ENCODE assay signal across 7 cellular contexts in the genomic region with DNA sequence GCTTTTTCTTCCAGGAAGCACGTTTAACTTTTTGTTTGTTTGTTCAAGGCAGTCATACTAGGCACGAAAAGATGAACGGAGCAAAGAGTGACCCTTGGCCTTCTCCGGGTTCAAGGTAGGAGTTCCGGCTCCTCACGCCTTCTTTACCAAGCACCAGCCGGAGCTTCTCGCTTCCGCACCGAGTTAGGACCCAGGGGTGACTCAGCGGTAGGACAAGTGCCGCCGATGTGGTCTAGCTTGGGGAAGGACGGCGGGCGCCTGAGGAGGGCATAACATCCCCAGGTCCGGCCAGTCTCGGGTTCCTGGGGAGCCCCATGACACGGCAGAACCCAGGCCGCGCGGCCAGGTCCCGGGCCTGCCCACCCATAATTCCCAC. TPM values are rescaled to one million over a fixed set of nuclear protein-coding genes. Genes with fewer than 3 reads are reported as not detected.
A peak's percentile ranks its signal among the peaks of the same experiment; 100 is the strongest.
DNase-seq lines count a peak whose midpoint lies in the region; ATAC-seq, FAIRE-seq and TF ChIP-seq lines count a peak whose summit lies in the region.

No MANE protein-coding gene starts in this region.

- H2AFZ ChIP-seq in neural cell (ENCODE audit: low read depth, low read length): peak overlapping the region; percentile 22

- H3K27ac Mint-ChIP-seq in HFFc6: peak overlapping the region; percentile 98
- H3K27ac Mint-ChIP-seq in activated CD4-positive, alpha-beta memory T cell treated with anti-CD3 and anti-CD28 coated beads, Interleukin-2, amount 10 ng/mL, durations not matched to agents 7 days and 5 days: peak overlapping the region; percentile 99

- H3K9me3 ChIP-seq in neural cell (ENCODE audit: low read length): no peaks in the 10 kb centered on the region
- no peaks in the 10 kb centered on the region for H3K9me3 ChIP-seq in transverse colon

- intact Hi-C loops in transverse colon (cut with DNase I; ENCODE audit: low total_unique reads): no loop called here

- no peaks in the 10 kb centered on the region for H4K20me1 ChIP-seq in neural cell (ENCODE audit: insufficient read depth)

- CTCF ChIA-PET in activated CD4-positive, alpha-beta memory T cell treated with anti-CD3 and anti-CD28 coated beads, Interleukin-2, amount 10 ng/mL, durations not matched to agents 7 days and 5 days (lab: Charles Lee): interaction anchor here (1.0 to 3.6 kb wide), 12 partner anchors 27 to 604 kb away, joined by 3 to 35 read pairs (median 4); a partner anchor contains a TSS

- DNase-seq in GM18507 (ENCODE audit: extremely low spot score, insufficient read length, low read depth): peak; percentile 3
- DNase-seq in HFFc6: peak; percentile 41
- DNase-seq in NAMALWA (ENCODE audit: low spot score): peak; percentile 76
- DNase-seq in activated CD4-positive, alpha-beta memory T cell treated with anti-CD3 and anti-CD28 coated beads, Interleukin-2, amount 10 ng/mL, durations not matched to agents 7 days and 5 days: peak; percentile 74
- peak; percentile 62 for DNase-seq in transverse colon

- no peaks in the 10 kb centered on the region; the same call in 1 of the 2 replicates for H3K27me3 Mint-ChIP-seq in HFFc6 (ENCODE audit: insufficient read depth)
- no peaks in the 10 kb centered on the region for H3K27me3 Mint-ChIP-seq in activated CD4-positive, alpha-beta memory T cell treated with anti-CD3 and anti-CD28 coated beads, Interleukin-2, amount 10 ng/mL, durations not matched to agents 7 days and 5 days

- TF ChIP-seq RAD21 in neural cell (conservative IDR thresholded peaks at IDR 0.05): peak; percentile 5

- peaks cover 59% of the 10 kb centered on the region for H3K4me1 Mint-ChIP-seq in HFFc6 (ENCODE audit: low read depth)
- H3K4me1 Mint-ChIP-seq in activated CD4-positive, alpha-beta memory T cell treated with anti-CD3 and anti-CD28 coated beads, Interleukin-2, amount 10 ng/mL, durations not matched to agents 7 days and 5 days: peaks cover 35% of the 10 kb centered on the region

- no peak for TF ChIP-seq CTCF in HFFc6 (IDR thresholded peaks at IDR 0.05)
- no peak for TF ChIP-seq CTCF in neural cell (IDR thresholded peaks at IDR 0.05; ENCODE audit: poor library complexity, severe bottlenecking)
- TF ChIP-seq CTCF in transverse colon (IDR thresholded peaks at IDR 0.05): no peak

- ATAC-seq in esophagus mucosa: peak; percentile 52

- in situ Hi-C loops in transverse colon (cut with MboI; ENCODE audit: low pct_ligation_motif_present in 1 of 4, low pct_unique_long_range_greater_than_20kb in 1 of 4, low sequenced_read_pairs in 3 of 4): no loop called here

- H3K27me3 ChIP-seq in neural cell (ENCODE audit: insufficient read depth, low read depth, low read length) (no peaks in the 10 kb centered on the region), transverse colon (no peaks in the 10 kb centered on the region)

- peak overlapping the region; percentile 15 for H3K27ac ChIP-seq in neural cell (ENCODE audit: low read length)
- peak overlapping the region; percentile 89 to 91 (median 90) for H3K27ac ChIP-seq in transverse colon

- H3K36me3 Mint-ChIP-seq in HFFc6 (ENCODE audit: low read depth): peaks cover 23% of the 10 kb centered on the region
- H3K36me3 Mint-ChIP-seq in activated CD4-positive, alpha-beta memory T cell treated with anti-CD3 and anti-CD28 coated beads, Interleukin-2, amount 10 ng/mL, durations not matched to agents 7 days and 5 days (ENCODE audit: low read depth): peaks cover 36% of the 10 kb centered on the region

- H3K4me3 Mint-ChIP-seq in HFFc6: peak overlapping the region; percentile 96
- peak overlapping the region; percentile 96 for H3K4me3 Mint-ChIP-seq in activated CD4-positive, alpha-beta memory T cell treated with anti-CD3 and anti-CD28 coated beads, Interleukin-2, amount 10 ng/mL, durations not matched to agents 7 days and 5 days

- 0% methylated on average over 18 of the region's 23 CpGs; no CpG with 5 or more reads in 1 of the 2 donors for WGBS in transverse colon (ENCODE audit: low coverage in 1 of 2), 2 donors

- no peaks in the 10 kb centered on the region for H3K9me3 Mint-ChIP-seq in HFFc6
- no peaks in the 10 kb centered on the region for H3K9me3 Mint-ChIP-seq in activated CD4-positive, alpha-beta memory T cell treated with anti-CD3 and anti-CD28 coated beads, Interleukin-2, amount 10 ng/mL, durations not matched to agents 7 days and 5 days

- no peaks in the 10 kb centered on the region for H3F3A ChIP-seq in neural cell (ENCODE audit: insufficient read depth, low read length, poor library complexity, severe bottlenecking)

- POLR2A ChIA-PET in activated CD4-positive, alpha-beta memory T cell treated with anti-CD3 and anti-CD28 coated beads, Interleukin-2, amount 10 ng/mL, durations not matched to agents 7 days and 5 days (lab: Charles Lee): interaction anchor here (0.7 to 4.9 kb wide), 39 partner anchors 9 to 1447 kb away, joined by 3 to 78 read pairs (median 5); a partner anchor contains a TSS

- peak overlapping the region; percentile 86 for H3K4me3 ChIP-seq in neural cell (ENCODE audit: low read length)
- H3K4me3 ChIP-seq in transverse colon: peak overlapping the region; percentile 50 to 89 (median 68)

- TF ChIP-seq EP300 in neural cell (conservative IDR thresholded peaks at IDR 0.05; ENCODE audit: poor library complexity, severe bottlenecking) (no peak), transverse colon (IDR thresholded peaks at IDR 0.05; ENCODE audit: low read depth) (no peak)

- H3K79me2 ChIP-seq in neural cell (replicated peaks; ENCODE audit: insufficient read depth, low read length): peaks cover 20% of the 10 kb centered on the region

- peak; percentile 47 for FAIRE-seq in GM18507 (lab: Jason Lieb, UNC)

- H3K4me1 ChIP-seq in transverse colon: peaks cover 14 to 37% (median 23%) of the 10 kb centered on the region in 4 donors

- TF ChIP-seq POLR2A in transverse colon (IDR thresholded peaks at IDR 0.05): no peak

- H3K36me3 ChIP-seq in neural cell (ENCODE audit: insufficient read depth, low read length) (no peaks in the 10 kb centered on the region), transverse colon (peaks cover 0 to 3% (median 1%) of the 10 kb centered on the region in 4 donors)

- no peaks in the 10 kb centered on the region for H3K9me2 ChIP-seq in neural cell (ENCODE audit: insufficient read depth, low read length)

- peak overlapping the region; percentile 53 for H3K4me2 ChIP-seq in neural cell (ENCODE audit: low read length)

- peak overlapping the region; percentile 62 for H3K9ac ChIP-seq in neural cell (ENCODE audit: low read length)

TF ChIP-seq in neural cell, 6 proteins besides CTCF, POLR2A, EP300 and RAD21 (continues in another document):
- no peak for TF ChIP-seq MXI1 (conservative IDR thresholded peaks at IDR 0.05; ENCODE audit: poor library complexity, severe bottlenecking)
- TF ChIP-seq POLR2AphosphoS5 (IDR thresholded peaks at IDR 0.05): no peak

RNA-seq across cellular contexts. Expression of a gene that starts 0.4 kb away (rescaled TPM):
- 100 to 1,000 TPM; 145 to 195 (median 188) TPM for total RNA-seq in HFFc6 (2021; fragmentation: NEBNext Ultra II Directional; extraction: Animal tissue kit (Norgen Biotek cat#: 25700))
- 100 to 1,000 TPM; 170 to 189 TPM for total RNA-seq in activated CD4-positive, alpha-beta memory T cell treated with anti-CD3 and anti-CD28 coated beads, Interleukin-2, amount 10 ng/mL, durations not matched to agents 7 days and 5 days
- 86.2 TPM for total RNA-seq in esophagus mucosa
- 98.8 and 99.8 TPM in 2 replicates for polyA plus RNA-seq in neural cell
- polyA minus RNA-seq in neural cell: 28.7 and 31.5 TPM in 2 replicates
- 10 to 100 TPM; 28.4 to 41.8 (median 33.3) TPM for total RNA-seq in transverse colon

RNA-seq across cellular contexts. Expression of a gene that starts 28.2 kb away (rescaled TPM):
- total RNA-seq in HFFc6 (2021; fragmentation: NEBNext Ultra II Directional; extraction: Animal tissue kit (Norgen Biotek cat#: 25700)): 10 to 100 TPM; 51.6 to 78.4 (median 58.5) TPM
- total RNA-seq in activated CD4-positive, alpha-beta memory T cell treated with anti-CD3 and anti-CD28 coated beads, Interleukin-2, amount 10 ng/mL, durations not matched to agents 7 days and 5 days: 1 to 10 TPM; 3.2 to 4.5 TPM
- total RNA-seq in esophagus mucosa (60.6 TPM), transverse colon (10 to 100 TPM; 53.5 to 79.3 (median 66.2) TPM)
- polyA plus RNA-seq in neural cell: 31.4 and 33.3 TPM in 2 replicates
- polyA minus RNA-seq in neural cell: 81.5 and 82.8 TPM in 2 replicates

RNA-seq across cellular contexts. Expression of a gene that starts 40.5 kb away (rescaled TPM):
- 10 to 100 TPM; 16.0 to 34.1 (median 18.5) TPM for total RNA-seq in HFFc6 (2021; fragmentation: NEBNext Ultra II Directional; extraction: Animal tissue kit (Norgen Biotek cat#: 25700))
- total RNA-seq in activated CD4-positive, alpha-beta memory T cell treated with anti-CD3 and anti-CD28 coated beads, Interleukin-2, amount 10 ng/mL, durations not matched to agents 7 days and 5 days: not detected
- total RNA-seq in esophagus mucosa (not detected), transverse colon (1 to 10 TPM in 1 of 4 donors, under 1 TPM in 3; 0.40 to 4.1 (median 0.44) TPM)
- not detected in 2 replicates for polyA plus RNA-seq in neural cell
- polyA minus RNA-seq in neural cell: not detected in 2 replicates

RNA-seq across cellular contexts. Expression of a gene that starts 57.8 kb away (rescaled TPM):
- total RNA-seq in HFFc6 (2021; fragmentation: NEBNext Ultra II Directional; extraction: Animal tissue kit (Norgen Biotek cat#: 25700)): 1 to 10 TPM; 5.6 to 7.3 (median 6.4) TPM
- 1 to 10 TPM; 7.0 to 7.6 TPM for total RNA-seq in activated CD4-positive, alpha-beta memory T cell treated with anti-CD3 and anti-CD28 coated beads, Interleukin-2, amount 10 ng/mL, durations not matched to agents 7 days and 5 days
- total RNA-seq in esophagus mucosa: 2.7 TPM
- 14.3 and 16.9 TPM in 2 replicates for polyA plus RNA-seq in neural cell
- 11.4 and 12.7 TPM in 2 replicates for polyA minus RNA-seq in neural cell
- 10 to 100 TPM in 1 of 4 donors, 1 to 10 TPM in 3; 2.7 to 12.3 (median 6.2) TPM for total RNA-seq in transverse colon

Comparison
In these comparisons a context has a peak if more than half of its experiments do, and no peak if none do; other contexts are left out.
1. Peak in every context shown above with its lines: DNase-seq, ATAC-seq, H3K4me3 ChIP-seq and H3K27ac ChIP-seq.
2. DNase-seq: peak in every context shown above with its lines; median percentile 76 in NAMALWA; 74 in activated CD4-positive, alpha-beta memory T cell treated with anti-CD3 and anti-CD28 coated beads, Interleukin-2, amount 10 ng/mL, durations not matched to agents 7 days and 5 days; 62 in transverse colon; 41 in HFFc6; 3 in GM18507.
3. RNA of a gene that starts 28.2 kb away (total RNA-seq): 53.5 to 79.3 TPM in transverse colon, 60.6 TPM in esophagus mucosa (single experiment) and 51.6 to 78.4 TPM in HFFc6; 3.2 to 4.5 TPM in activated CD4-positive, alpha-beta memory T cell treated with anti-CD3 and anti-CD28 coated beads, Interleukin-2, amount 10 ng/mL, durations not matched to agents 7 days and 5 days; every median in the first group is over 4 times any median in the second.